ENCODE assay signal across 1 cellular context in the genomic region with DNA sequence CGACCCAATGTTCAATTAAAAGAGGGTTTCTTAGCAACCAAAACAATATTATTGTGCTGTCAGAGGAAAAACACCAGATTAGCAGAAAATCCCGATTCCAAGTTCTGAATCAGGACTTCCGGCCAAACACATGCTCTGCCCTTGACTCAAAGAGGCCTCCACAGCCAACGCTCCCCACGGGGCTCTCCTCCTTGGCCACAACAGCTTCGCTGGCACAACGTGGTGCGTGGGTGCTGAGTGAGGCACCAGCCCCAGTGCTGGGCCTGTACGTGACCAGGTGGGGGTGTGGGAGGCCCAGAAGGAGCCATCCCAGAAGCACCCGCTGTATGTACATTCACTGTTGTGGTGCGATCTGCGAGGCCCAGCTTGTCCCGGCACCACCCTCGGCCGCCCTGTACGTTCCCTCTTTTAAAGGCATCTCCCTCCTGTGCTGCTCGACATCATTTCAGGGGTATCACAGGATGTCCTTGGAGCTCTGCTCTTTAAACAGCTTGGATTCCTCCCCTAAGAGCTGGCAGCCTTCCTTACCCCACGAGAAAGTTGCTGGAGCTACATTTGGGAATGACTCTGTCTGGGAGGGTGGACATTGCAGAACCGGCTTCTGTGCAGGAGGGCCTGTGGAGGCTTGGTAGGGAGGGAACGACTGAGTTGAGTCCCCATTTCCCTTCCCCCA.
TF ChIP-seq lines count a peak whose summit lies in the region.

No MANE protein-coding gene starts in this region.

TF ChIP-seq in GM23338, 12 proteins besides CTCF, POLR2A, EP300 and RAD21 (continued from another document):
- TF ChIP-seq, protein P1, sequence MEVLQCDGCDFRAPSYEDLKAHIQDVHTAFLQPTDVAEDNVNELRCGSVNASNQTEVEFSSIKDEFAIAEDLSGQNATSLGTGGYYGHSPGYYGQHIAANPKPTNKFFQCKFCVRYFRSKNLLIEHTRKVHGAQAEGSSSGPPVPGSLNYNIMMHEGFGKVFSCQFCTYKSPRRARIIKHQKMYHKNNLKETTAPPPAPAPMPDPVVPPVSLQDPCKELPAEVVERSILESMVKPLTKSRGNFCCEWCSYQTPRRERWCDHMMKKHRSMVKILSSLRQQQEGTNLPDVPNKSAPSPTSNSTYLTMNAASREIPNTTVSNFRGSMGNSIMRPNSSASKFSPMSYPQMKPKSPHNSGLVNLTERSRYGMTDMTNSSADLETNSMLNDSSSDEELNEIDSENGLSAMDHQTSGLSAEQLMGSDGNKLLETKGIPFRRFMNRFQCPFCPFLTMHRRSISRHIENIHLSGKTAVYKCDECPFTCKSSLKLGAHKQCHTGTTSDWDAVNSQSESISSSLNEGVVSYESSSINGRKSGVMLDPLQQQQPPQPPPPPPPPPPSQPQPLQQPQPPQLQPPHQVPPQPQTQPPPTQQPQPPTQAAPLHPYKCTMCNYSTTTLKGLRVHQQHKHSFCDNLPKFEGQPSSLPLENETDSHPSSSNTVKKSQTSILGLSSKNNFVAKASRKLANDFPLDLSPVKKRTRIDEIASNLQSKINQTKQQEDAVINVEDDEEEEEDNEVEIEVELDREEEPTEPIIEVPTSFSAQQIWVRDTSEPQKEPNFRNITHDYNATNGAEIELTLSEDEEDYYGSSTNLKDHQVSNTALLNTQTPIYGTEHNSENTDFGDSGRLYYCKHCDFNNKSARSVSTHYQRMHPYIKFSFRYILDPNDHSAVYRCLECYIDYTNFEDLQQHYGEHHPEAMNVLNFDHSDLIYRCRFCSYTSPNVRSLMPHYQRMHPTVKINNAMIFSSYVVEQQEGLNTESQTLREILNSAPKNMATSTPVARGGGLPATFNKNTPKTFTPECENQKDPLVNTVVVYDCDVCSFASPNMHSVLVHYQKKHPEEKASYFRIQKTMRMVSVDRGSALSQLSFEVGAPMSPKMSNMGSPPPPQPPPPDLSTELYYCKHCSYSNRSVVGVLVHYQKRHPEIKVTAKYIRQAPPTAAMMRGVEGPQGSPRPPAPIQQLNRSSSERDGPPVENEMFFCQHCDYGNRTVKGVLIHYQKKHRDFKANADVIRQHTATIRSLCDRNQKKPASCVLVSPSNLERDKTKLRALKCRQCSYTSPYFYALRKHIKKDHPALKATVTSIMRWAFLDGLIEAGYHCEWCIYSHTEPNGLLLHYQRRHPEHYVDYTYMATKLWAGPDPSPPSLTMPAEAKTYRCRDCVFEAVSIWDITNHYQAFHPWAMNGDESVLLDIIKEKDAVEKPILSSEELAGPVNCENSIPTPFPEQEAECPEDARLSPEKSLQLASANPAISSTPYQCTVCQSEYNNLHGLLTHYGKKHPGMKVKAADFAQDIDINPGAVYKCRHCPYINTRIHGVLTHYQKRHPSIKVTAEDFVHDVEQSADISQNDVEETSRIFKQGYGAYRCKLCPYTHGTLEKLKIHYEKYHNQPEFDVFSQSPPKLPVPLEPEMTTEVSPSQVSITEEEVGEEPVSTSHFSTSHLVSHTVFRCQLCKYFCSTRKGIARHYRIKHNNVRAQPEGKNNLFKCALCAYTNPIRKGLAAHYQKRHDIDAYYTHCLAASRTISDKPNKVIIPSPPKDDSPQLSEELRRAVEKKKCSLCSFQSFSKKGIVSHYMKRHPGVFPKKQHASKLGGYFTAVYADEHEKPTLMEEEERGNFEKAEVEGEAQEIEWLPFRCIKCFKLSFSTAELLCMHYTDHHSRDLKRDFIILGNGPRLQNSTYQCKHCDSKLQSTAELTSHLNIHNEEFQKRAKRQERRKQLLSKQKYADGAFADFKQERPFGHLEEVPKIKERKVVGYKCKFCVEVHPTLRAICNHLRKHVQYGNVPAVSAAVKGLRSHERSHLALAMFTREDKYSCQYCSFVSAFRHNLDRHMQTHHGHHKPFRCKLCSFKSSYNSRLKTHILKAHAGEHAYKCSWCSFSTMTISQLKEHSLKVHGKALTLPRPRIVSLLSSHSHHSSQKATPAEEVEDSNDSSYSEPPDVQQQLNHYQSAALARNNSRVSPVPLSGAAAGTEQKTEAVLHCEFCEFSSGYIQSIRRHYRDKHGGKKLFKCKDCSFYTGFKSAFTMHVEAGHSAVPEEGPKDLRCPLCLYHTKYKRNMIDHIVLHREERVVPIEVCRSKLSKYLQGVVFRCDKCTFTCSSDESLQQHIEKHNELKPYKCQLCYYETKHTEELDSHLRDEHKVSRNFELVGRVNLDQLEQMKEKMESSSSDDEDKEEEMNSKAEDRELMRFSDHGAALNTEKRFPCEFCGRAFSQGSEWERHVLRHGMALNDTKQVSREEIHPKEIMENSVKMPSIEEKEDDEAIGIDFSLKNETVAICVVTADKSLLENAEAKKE (CRISPR knock-in tag; IDR thresholded peaks at IDR 0.05) = no peak
- no peak for TF ChIP-seq REST (IDR thresholded peaks at IDR 0.05; ENCODE audit: unreplicated experiment)
- TF ChIP-seq CREB1 (CRISPR knock-in tag; IDR thresholded peaks at IDR 0.05; ENCODE audit: low read depth) = no peak
- TF ChIP-seq ZNF331 (CRISPR knock-in tag; IDR thresholded peaks at IDR 0.05; ENCODE audit: low read depth) = no peak
- TF ChIP-seq, protein P2, sequence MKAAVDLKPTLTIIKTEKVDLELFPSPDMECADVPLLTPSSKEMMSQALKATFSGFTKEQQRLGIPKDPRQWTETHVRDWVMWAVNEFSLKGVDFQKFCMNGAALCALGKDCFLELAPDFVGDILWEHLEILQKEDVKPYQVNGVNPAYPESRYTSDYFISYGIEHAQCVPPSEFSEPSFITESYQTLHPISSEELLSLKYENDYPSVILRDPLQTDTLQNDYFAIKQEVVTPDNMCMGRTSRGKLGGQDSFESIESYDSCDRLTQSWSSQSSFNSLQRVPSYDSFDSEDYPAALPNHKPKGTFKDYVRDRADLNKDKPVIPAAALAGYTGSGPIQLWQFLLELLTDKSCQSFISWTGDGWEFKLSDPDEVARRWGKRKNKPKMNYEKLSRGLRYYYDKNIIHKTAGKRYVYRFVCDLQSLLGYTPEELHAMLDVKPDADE (IDR thresholded peaks at IDR 0.05) = no peak
- no peak for TF ChIP-seq ZNF114 (CRISPR knock-in tag; IDR thresholded peaks at IDR 0.05)
